Comparison of ENCODE assay signal across 8 cellular contexts in genomic region chr14:50062438-50063039, GRCh38. TPM values are rescaled to one million over a fixed set of nuclear protein-coding genes. Genes with fewer than 3 reads are reported as not detected.
DNase-seq lines count a peak whose midpoint lies in the region; ATAC-seq, FAIRE-seq and TF ChIP-seq lines count a peak whose summit lies in the region.

No MANE protein-coding gene starts in this region.

- H3K9ac ChIP-seq in HCT116 (ENCODE audit: low read length) = peak overlapping the region; percentile 49
- H3K9ac ChIP-seq in keratinocyte (ENCODE audit: control insufficient read depth, extremely low read depth, insufficient read depth, low read length) = peak overlapping the region; percentile 76

- TF ChIP-seq CTCF in HCT116 (IDR thresholded peaks at IDR 0.05 in 2 of 3, conservative IDR thresholded peaks at IDR 0.05 in 1 of 3; ENCODE audit: borderline replicate concordance in 1 of 3, insufficient read depth in 1 of 3, low read depth in 2 of 3, low read length in 2 of 3) (no peak; a peak in 1 of 6 replicates), keratinocyte (optimal IDR thresholded peaks at IDR 0.05 in 1 of 3, IDR thresholded peaks at IDR 0.05 in 1 of 3, conservative IDR thresholded peaks at IDR 0.05 in 1 of 3; ENCODE audit: extremely low read depth in 1 of 3, insufficient read depth in 2 of 3, low read length in 3 of 3) (peak in 1 of 3 experiments; percentile 39)

- peak; percentile 63 for TF ChIP-seq RAD21 in HCT116 (IDR thresholded peaks at IDR 0.05; ENCODE audit: low read depth)

- peak overlapping the region; percentile 93 for H3K27ac ChIP-seq in CD8-positive, alpha-beta memory T cell (ENCODE audit: low read depth, low read length)
- H3K27ac ChIP-seq in HCT116 (ENCODE audit: low read depth, low read length) (peak overlapping the region; percentile 77), keratinocyte (ENCODE audit: control insufficient read depth, insufficient read depth, low read length) (peak overlapping the region; percentile 78)

- H4K20me1 ChIP-seq in HCT116 (ENCODE audit: insufficient read depth) (no peaks in the 10 kb centered on the region), keratinocyte (ENCODE audit: control insufficient read depth, extremely low read depth, insufficient read depth, low read length) (no peaks in the 10 kb centered on the region)

- H3K9me1 ChIP-seq in keratinocyte (ENCODE audit: control insufficient read depth, extremely low read depth, insufficient read depth, low read length) = no peaks in the 10 kb centered on the region

- H3K4me1 ChIP-seq in CD8-positive, alpha-beta memory T cell (ENCODE audit: insufficient read depth, low read length) = peaks cover 71% of the 10 kb centered on the region
- H3K4me1 ChIP-seq in HCT116 (ENCODE audit: control insufficient read depth in 1 of 2, insufficient read depth in 2 of 2, low read length in 2 of 2) (peaks cover 34 to 56% of the 10 kb centered on the region in 2 experiments), keratinocyte (ENCODE audit: control insufficient read depth, extremely low read depth, insufficient read depth, low read length) (peaks cover 41% of the 10 kb centered on the region)

- H3K4me3 Mint-ChIP-seq in CD8-positive, alpha-beta memory T cell = peak overlapping the region; percentile 77 to 96 (median 90)

- no peaks in the 10 kb centered on the region for H3K27me3 Mint-ChIP-seq in CD8-positive, alpha-beta memory T cell

- POLR2A ChIA-PET in CD8-positive, alpha-beta memory T cell (lab: Charles Lee) = interaction anchor here (0.6 to 5.6 kb wide), 21 partner anchors 18 to 1798 kb away, joined by 3 to 85 read pairs (median 8); partner anchors contain the start of genes ARF6, GNG2 and NEMF
- POLR2A ChIA-PET in HCT116 (lab: Charles Lee) = interaction anchor here (0.6 to 3.3 kb wide), 8 partner anchors 22 to 201 kb away, joined by 3 to 9 read pairs (median 4); no protein-coding TSS in a partner anchor

- peak overlapping the region; percentile 61 for H3K4me3 ChIP-seq in CD8-positive, alpha-beta memory T cell (ENCODE audit: low read length)
- H3K4me3 ChIP-seq in HCT116 (replicated peaks in 1 of 2; ENCODE audit: low read depth in 1 of 2, low read length in 2 of 2) (peak overlapping the region; percentile 33 to 48), keratinocyte (ENCODE audit: control insufficient read depth in 2 of 3, extremely low read depth in 1 of 3, insufficient read depth in 2 of 3, low read depth in 1 of 3, low read length in 3 of 3) (no peak overlapping the region)

- no peaks in the 10 kb centered on the region for H3K9me3 ChIP-seq in CD8-positive, alpha-beta memory T cell (ENCODE audit: low read length)
- no peaks in the 10 kb centered on the region for H3K9me3 ChIP-seq in HCT116 (ENCODE audit: control insufficient read depth in 1 of 2, insufficient read depth in 1 of 2, low read depth in 1 of 2, low read length in 2 of 2)
- H3K9me3 ChIP-seq in keratinocyte (ENCODE audit: control insufficient read depth, low read depth, low read length) = no peaks in the 10 kb centered on the region

- RAD21 ChIA-PET in HCT116 (lab: Charles Lee; ENCODE audit: low non-redundant PET in 1 of 2, low total read pairs in 2 of 2, uncharacterized antibody in 2 of 2, unreplicated experiment in 2 of 2) = interaction anchor here in 1 of 2 experiments (0.8 kb wide), 1 partner anchor 210 kb away, joined by 3 read pairs; the partner anchor contains the start of gene NEMF

- peak; percentile 75 for ATAC-seq in HCT116
- ATAC-seq in GM19328 (IDR thresholded peaks at IDR 0.05; ENCODE audit: unreplicated experiment) = no peak

- H3K9me2 ChIP-seq in HCT116 (ENCODE audit: insufficient read depth) = no peaks in the 10 kb centered on the region

- no peak for TF ChIP-seq POLR2A in HCT116 (IDR thresholded peaks at IDR 0.05; ENCODE audit: borderline replicate concordance, extremely low read depth, insufficient read depth, insufficient read length)

- BruUV-seq in HCT116 (replicated peaks; lab: Mats Ljungman, UMichigan) = no TSS peak

- H3K4me2 ChIP-seq in HCT116 (ENCODE audit: low read length) (peak overlapping the region; percentile 65), keratinocyte (ENCODE audit: control insufficient read depth, extremely low read depth, insufficient read depth, low read depth, low read length) (peak overlapping the region; percentile 75)

- no peaks in the 10 kb centered on the region for H3K9me3 Mint-ChIP-seq in CD8-positive, alpha-beta memory T cell

- FAIRE-seq in keratinocyte (lab: Jason Lieb, UNC) = peak; percentile 79

- H3K4me1 Mint-ChIP-seq in CD8-positive, alpha-beta memory T cell = peaks cover 71 to 88% (median 86%) of the 10 kb centered on the region in 3 donors

- H3K79me2 ChIP-seq in HCT116 (ENCODE audit: insufficient read depth, low read length) = no peaks in the 10 kb centered on the region
- no peaks in the 10 kb centered on the region for H3K79me2 ChIP-seq in keratinocyte (ENCODE audit: control insufficient read depth, insufficient read depth, low read length)

- no peaks in the 10 kb centered on the region for H3K27me3 ChIP-seq in CD8-positive, alpha-beta memory T cell (ENCODE audit: insufficient read depth, low read length, poor library complexity, severe bottlenecking)
- no peaks in the 10 kb centered on the region for H3K27me3 ChIP-seq in HCT116 (ENCODE audit: insufficient read depth, low read length)
- no peaks in the 10 kb centered on the region for H3K27me3 ChIP-seq in keratinocyte (ENCODE audit: control insufficient read depth, extremely low read depth, insufficient read depth, low read length)

- H3K36me3 Mint-ChIP-seq in CD8-positive, alpha-beta memory T cell = peaks cover 0 to 3% (median 2%) of the 10 kb centered on the region in 3 donors

- H3K36me3 ChIP-seq in CD8-positive, alpha-beta memory T cell (ENCODE audit: insufficient read depth, low read length) = no peaks in the 10 kb centered on the region
- H3K36me3 ChIP-seq in HCT116 (ENCODE audit: control insufficient read depth in 1 of 2, insufficient read depth in 2 of 2, low read length in 2 of 2) (no peaks in the 10 kb centered on the region), keratinocyte (ENCODE audit: control insufficient read depth in 2 of 2, extremely low read depth in 1 of 2, insufficient read depth in 2 of 2, low read length in 2 of 2) (no peaks in the 10 kb centered on the region)

- H2AFZ ChIP-seq in HCT116 (ENCODE audit: low read depth, low read length, poor library complexity, severe bottlenecking) = peak overlapping the region; percentile 26
- peak overlapping the region; percentile 8 for H2AFZ ChIP-seq in keratinocyte (ENCODE audit: control insufficient read depth, low read length)

- dilution Hi-C loops in keratinocyte (cut with MboI; ENCODE audit: extremely low pct_ligation_motif_present, low sequenced_read_pairs) = no loop called here

- intact Hi-C loops in HCT116 (cut with micrococcal nuclease) = no loop called here

- peak overlapping the region; percentile 89 to 100 (median 99) for H3K27ac Mint-ChIP-seq in CD8-positive, alpha-beta memory T cell

- DNase-seq in CD8-positive, alpha-beta memory T cell = peak; percentile 63 to 91 (median 78)
- peak; percentile 37 for DNase-seq in HCT116 (ENCODE audit: low read depth, low spot score)
- DNase-seq in RPMI7951 (ENCODE audit: low read depth) = peak; percentile 88
- peak; percentile 84 for DNase-seq in activated naive CD4-positive, alpha-beta T cell treated with Interleukin-2 at 50 U/mL for 16 hours
- DNase-seq in keratinocyte (ENCODE audit: low read depth, low spot score) = peak; percentile 58
- DNase-seq in stimulated activated CD4-positive, alpha-beta T cell treated with anti-CD3 and anti-CD28 coated beads, TNF-alpha, amount 100 ng/mL, for 24 hours (ENCODE audit: low read depth in 3 of 3) = peak; percentile 58 to 73 (median 71)
- DNase-seq in COLO668 (lab: John Stamatoyannopoulos, UW; ENCODE audit: unreplicated experiment) = no peak

- CTCF ChIA-PET in CD8-positive, alpha-beta memory T cell (lab: Charles Lee) = interaction anchor here (0.7 to 5.7 kb wide), 41 partner anchors 9 to 428 kb away, joined by 3 to 85 read pairs (median 5); partner anchors contain the start of genes ARF6, NEMF and VCPKMT
- CTCF ChIA-PET in HCT116 (lab: Charles Lee) = interaction anchor here (0.6 to 1.5 kb wide), 5 partner anchors 183 to 253 kb away, joined by 3 to 5 read pairs (median 3); partner anchors contain the start of gene NEMF

TF ChIP-seq in HCT116, 20 proteins besides CTCF, POLR2A, EP300 and RAD21 (continues in another document):
- TF ChIP-seq SP1 (IDR thresholded peaks at IDR 0.05; ENCODE audit: low read depth) = 0 out of 2 replicates have a peak, but pooled peaks have one; percentile 45
- no peak for TF ChIP-seq CEBPB (IDR thresholded peaks at IDR 0.05; ENCODE audit: low read depth)
- TF ChIP-seq POLR2AphosphoS5 (IDR thresholded peaks at IDR 0.05; ENCODE audit: low read depth, low read length) = peak; percentile 47; the same call in 1 of the 2 replicates
- no peak for TF ChIP-seq ZFX (IDR thresholded peaks at IDR 0.05)
- no peak for TF ChIP-seq TCF7L2 (IDR thresholded peaks at IDR 0.05; ENCODE audit: borderline replicate concordance, extremely low read depth, insufficient read depth, insufficient read length)
- TF ChIP-seq ELF1 (IDR thresholded peaks at IDR 0.05; ENCODE audit: borderline replicate concordance, low read depth) = no peak

RNA-seq across cellular contexts. Expression of gene VCPKMT, which starts 53.8 kb away (rescaled TPM):
- total RNA-seq in CD8-positive, alpha-beta memory T cell = 10 to 100 TPM; 16.5 to 19.9 TPM
- 11.7 TPM for polyA plus RNA-seq in CD8-positive, alpha-beta memory T cell
- total RNA-seq in HCT116 (2021; ENCODE audit: unreplicated experiment) = 9.7 TPM
- 3.3 and 4.0 TPM in 2 replicates for polyA plus RNA-seq in HCT116 (2012)
- 9.5 and 10.0 TPM in 2 replicates for total RNA-seq in RPMI7951 (2014; rRNA removed; shearing (Covaris generic))
- 4.4 to 9.4 TPM (median 5.1 TPM) in 3 replicates for polyA plus RNA-seq in keratinocyte
- 5.3 TPM for polyA plus RNA-seq in keratinocyte (2011; ENCODE audit: low read depth)
- polyA plus RNA-seq in keratinocyte (2011; cell fraction: cytosol; rRNA removed) = 2.3 and 4.8 TPM in 2 replicates
- 6.9 and 11.0 TPM in 2 replicates for polyA plus RNA-seq in keratinocyte (2011; cell fraction: nucleus; rRNA removed)
- polyA plus RNA-seq in keratinocyte (2012; ENCODE audit: low replicate concordance) = 4.9 and 8.1 TPM in 2 replicates
- polyA minus RNA-seq in keratinocyte = 1.6 to 1.9 TPM in 2 of 3 replicates, not detected in the other
- polyA minus RNA-seq in keratinocyte (2011; cell fraction: cytosol; rRNA and poly(A)+ RNA removed) = 2.5 TPM
- 2.0 and 4.5 TPM in 2 replicates for polyA minus RNA-seq in keratinocyte (2011; cell fraction: nucleus; rRNA and poly(A)+ RNA removed)

Comparison
In these comparisons a context has a peak if more than half of its experiments do, and no peak if none do; other contexts are left out.
1. H3K4me3 ChIP-seq: peak in CD8-positive, alpha-beta memory T cell (single experiment) and HCT116 (2 of 2); none in keratinocyte (0 of 3).
2. Peak in every context shown above with its lines, with median percentiles within 50 percentile points of each other: H3K27ac ChIP-seq.